1 cellular context compared by ENCODE assay signal in genomic region chr19:55210120-55210493, GRCh38.
TF ChIP-seq lines count a peak whose summit lies in the region.

No MANE protein-coding gene starts in this region.

TF ChIP-seq in HepG2, 621 proteins besides CTCF, POLR2A, EP300 and RAD21 (continued from another document and continues in another):
- TF ChIP-seq, protein P1, sequence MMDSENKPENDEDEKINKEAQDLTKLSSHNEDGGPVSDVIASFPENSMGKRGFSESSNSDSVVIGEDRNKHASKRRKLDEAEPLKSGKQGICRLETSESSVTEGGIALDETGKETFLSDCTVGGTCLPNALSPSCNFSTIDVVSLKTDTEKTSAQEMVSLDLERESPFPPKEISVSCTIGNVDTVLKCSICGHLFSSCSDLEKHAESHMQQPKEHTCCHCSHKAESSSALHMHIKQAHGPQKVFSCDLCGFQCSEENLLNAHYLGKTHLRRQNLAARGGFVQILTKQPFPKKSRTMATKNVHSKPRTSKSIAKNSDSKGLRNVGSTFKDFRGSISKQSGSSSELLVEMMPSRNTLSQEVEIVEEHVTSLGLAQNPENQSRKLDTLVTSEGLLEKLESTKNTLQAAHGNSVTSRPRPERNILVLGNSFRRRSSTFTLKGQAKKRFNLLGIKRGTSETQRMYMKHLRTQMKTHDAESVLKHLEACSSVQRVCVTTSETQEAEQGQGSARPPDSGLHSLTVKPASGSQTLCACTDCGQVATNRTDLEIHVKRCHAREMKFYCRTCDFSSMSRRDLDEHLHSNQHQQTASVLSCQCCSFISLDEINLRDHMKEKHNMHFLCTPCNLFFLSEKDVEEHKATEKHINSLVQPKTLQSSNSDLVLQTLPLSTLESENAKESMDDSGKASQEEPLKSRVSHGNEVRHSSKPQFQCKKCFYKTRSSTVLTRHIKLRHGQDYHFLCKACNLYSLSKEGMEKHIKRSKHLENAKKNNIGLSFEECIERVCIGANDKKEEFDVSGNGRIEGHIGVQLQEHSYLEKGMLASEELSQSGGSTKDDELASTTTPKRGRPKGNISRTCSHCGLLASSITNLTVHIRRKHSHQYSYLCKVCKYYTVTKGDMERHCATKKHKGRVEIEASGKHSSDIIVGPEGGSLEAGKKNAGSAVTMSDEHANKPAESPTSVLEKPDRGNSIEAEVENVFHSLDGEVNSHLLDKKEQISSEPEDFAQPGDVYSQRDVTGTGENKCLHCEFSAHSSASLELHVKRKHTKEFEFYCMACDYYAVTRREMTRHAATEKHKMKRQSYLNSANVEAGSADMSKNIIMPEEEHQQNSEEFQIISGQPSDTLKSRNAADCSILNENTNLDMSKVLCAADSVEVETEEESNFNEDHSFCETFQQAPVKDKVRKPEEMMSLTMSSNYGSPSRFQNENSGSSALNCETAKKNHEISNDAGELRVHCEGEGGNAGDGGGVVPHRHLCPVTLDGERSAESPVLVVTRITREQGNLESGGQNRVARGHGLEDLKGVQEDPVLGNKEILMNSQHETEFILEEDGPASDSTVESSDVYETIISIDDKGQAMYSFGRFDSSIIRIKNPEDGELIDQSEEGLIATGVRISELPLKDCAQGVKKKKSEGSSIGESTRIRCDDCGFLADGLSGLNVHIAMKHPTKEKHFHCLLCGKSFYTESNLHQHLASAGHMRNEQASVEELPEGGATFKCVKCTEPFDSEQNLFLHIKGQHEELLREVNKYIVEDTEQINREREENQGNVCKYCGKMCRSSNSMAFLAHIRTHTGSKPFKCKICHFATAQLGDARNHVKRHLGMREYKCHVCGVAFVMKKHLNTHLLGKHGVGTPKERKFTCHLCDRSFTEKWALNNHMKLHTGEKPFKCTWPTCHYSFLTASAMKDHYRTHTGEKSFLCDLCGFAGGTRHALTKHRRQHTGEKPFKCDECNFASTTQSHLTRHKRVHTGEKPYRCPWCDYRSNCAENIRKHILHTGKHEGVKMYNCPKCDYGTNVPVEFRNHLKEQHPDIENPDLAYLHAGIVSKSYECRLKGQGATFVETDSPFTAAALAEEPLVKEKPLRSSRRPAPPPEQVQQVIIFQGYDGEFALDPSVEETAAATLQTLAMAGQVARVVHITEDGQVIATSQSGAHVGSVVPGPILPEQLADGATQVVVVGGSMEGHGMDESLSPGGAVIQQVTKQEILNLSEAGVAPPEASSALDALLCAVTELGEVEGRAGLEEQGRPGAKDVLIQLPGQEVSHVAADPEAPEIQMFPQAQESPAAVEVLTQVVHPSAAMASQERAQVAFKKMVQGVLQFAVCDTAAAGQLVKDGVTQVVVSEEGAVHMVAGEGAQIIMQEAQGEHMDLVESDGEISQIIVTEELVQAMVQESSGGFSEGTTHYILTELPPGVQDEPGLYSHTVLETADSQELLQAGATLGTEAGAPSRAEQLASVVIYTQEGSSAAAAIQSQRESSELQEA (CRISPR knock-in tag; IDR thresholded peaks at IDR 0.05; ENCODE audit: not compliant biosample characterization) = no peak
- TF ChIP-seq FOSL2 (CRISPR knock-in tag; IDR thresholded peaks at IDR 0.05) (peak; percentile 88), ZNF224 (CRISPR knock-in tag; IDR thresholded peaks at IDR 0.05) (no peak), HOXA5 (CRISPR knock-in tag; IDR thresholded peaks at IDR 0.05) (no peak), JARID2 (CRISPR knock-in tag; IDR thresholded peaks at IDR 0.05; ENCODE audit: insufficient replicate concordance) (no peak), JUNB (CRISPR knock-in tag; IDR thresholded peaks at IDR 0.05; ENCODE audit: borderline replicate concordance) (0 out of 2 replicates have a peak, but pooled peaks have one; percentile 62), ZNF441 (CRISPR knock-in tag; IDR thresholded peaks at IDR 0.05; ENCODE audit: borderline replicate concordance) (no peak), ZFX (CRISPR knock-in tag; IDR thresholded peaks at IDR 0.05; ENCODE audit: low read depth) (no peak), PAWR (CRISPR knock-in tag; IDR thresholded peaks at IDR 0.05; ENCODE audit: borderline replicate concordance) (no peak), ZNF343 (CRISPR knock-in tag; IDR thresholded peaks at IDR 0.05) (no peak), SP2 (CRISPR knock-in tag; IDR thresholded peaks at IDR 0.05) (no peak), ZNF747 (CRISPR knock-in tag; IDR thresholded peaks at IDR 0.05; ENCODE audit: borderline replicate concordance) (no peak), ZNF563 (CRISPR knock-in tag; IDR thresholded peaks at IDR 0.05) (no peak), ELF1 (CRISPR knock-in tag; IDR thresholded peaks at IDR 0.05) (peak; percentile 36; the same call in 1 of the 2 replicates), DNMT3B (CRISPR knock-in tag; conservative IDR thresholded peaks at IDR 0.05) (no peak), ZNF713 (CRISPR knock-in tag; IDR thresholded peaks at IDR 0.05) (no peak), ZNF772 (CRISPR knock-in tag; IDR thresholded peaks at IDR 0.05) (no peak), SRSF9 (IDR thresholded peaks at IDR 0.05; ENCODE audit: borderline replicate concordance, insufficient read depth, low read depth, low read length, poor library complexity, severe bottlenecking) (no peak), FOXA1 (IDR thresholded peaks at IDR 0.05) (no peak), FOXA1 (CRISPR knock-in tag; IDR thresholded peaks at IDR 0.05) (peak; percentile 58), TAF1 (CRISPR knock-in tag; IDR thresholded peaks at IDR 0.05) (no peak), ZNF672 (CRISPR knock-in tag; IDR thresholded peaks at IDR 0.05) (no peak), ZNF432 (CRISPR knock-in tag; IDR thresholded peaks at IDR 0.05; ENCODE audit: borderline replicate concordance) (no peak), ZNF543 (CRISPR knock-in tag; IDR thresholded peaks at IDR 0.05) (no peak), ZNF33B (CRISPR knock-in tag; IDR thresholded peaks at IDR 0.05) (no peak), ZBTB43 (CRISPR knock-in tag; conservative IDR thresholded peaks at IDR 0.05) (no peak), SMAD1 (CRISPR knock-in tag; IDR thresholded peaks at IDR 0.05; ENCODE audit: borderline replicate concordance, low read depth) (no peak), ZNF512B (CRISPR knock-in tag; IDR thresholded peaks at IDR 0.05; ENCODE audit: borderline replicate concordance) (no peak), ZBTB3 (CRISPR knock-in tag; IDR thresholded peaks at IDR 0.05; ENCODE audit: borderline replicate concordance, low read depth) (no peak), ZNF550 (CRISPR knock-in tag; IDR thresholded peaks at IDR 0.05; ENCODE audit: borderline replicate concordance) (no peak), ZBTB4 (CRISPR knock-in tag; IDR thresholded peaks at IDR 0.05; ENCODE audit: borderline replicate concordance) (no peak), ATAD3A (CRISPR knock-in tag; IDR thresholded peaks at IDR 0.05) (no peak), ZNF430 (CRISPR knock-in tag; IDR thresholded peaks at IDR 0.05) (0 out of 2 replicates have a peak, but pooled peaks have one; percentile 61), FOXP4 (CRISPR knock-in tag; IDR thresholded peaks at IDR 0.05) (peak; percentile 52), GATA4 (IDR thresholded peaks at IDR 0.05; ENCODE audit: borderline replicate concordance, low read depth) (0 out of 2 replicates have a peak, but pooled peaks have one; percentile 24), FOXP1 (IDR thresholded peaks at IDR 0.05) (no peak), FOXP1 (CRISPR knock-in tag; IDR thresholded peaks at IDR 0.05) (peak; percentile 78; the same call in 1 of the 2 replicates), ZMAT3 (CRISPR knock-in tag; conservative IDR thresholded peaks at IDR 0.05) (no peak), NCOA5 (CRISPR knock-in tag; IDR thresholded peaks at IDR 0.05) (no peak), SUZ12 (IDR thresholded peaks at IDR 0.05; ENCODE audit: low read depth, low read length) (no peak), HHEX (CRISPR knock-in tag; IDR thresholded peaks at IDR 0.05) (no peak), TGIF2 (CRISPR knock-in tag; IDR thresholded peaks at IDR 0.05) (0 out of 2 replicates have a peak, but pooled peaks have one; percentile 16), STAG1 (CRISPR knock-in tag; IDR thresholded peaks at IDR 0.05) (no peak), ZEB1 (IDR thresholded peaks at IDR 0.05; ENCODE audit: insufficient replicate concordance, low read depth) (peak; percentile 73), ZSCAN20 (CRISPR knock-in tag; IDR thresholded peaks at IDR 0.05; ENCODE audit: borderline replicate concordance) (no peak)
- TF ChIP-seq, protein P2, sequence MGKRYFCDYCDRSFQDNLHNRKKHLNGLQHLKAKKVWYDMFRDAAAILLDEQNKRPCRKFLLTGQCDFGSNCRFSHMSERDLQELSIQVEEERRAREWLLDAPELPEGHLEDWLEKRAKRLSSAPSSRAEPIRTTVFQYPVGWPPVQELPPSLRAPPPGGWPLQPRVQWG (CRISPR knock-in tag; IDR thresholded peaks at IDR 0.05; ENCODE audit: borderline replicate concordance, low read depth) = no peak
- TF ChIP-seq, protein P3, sequence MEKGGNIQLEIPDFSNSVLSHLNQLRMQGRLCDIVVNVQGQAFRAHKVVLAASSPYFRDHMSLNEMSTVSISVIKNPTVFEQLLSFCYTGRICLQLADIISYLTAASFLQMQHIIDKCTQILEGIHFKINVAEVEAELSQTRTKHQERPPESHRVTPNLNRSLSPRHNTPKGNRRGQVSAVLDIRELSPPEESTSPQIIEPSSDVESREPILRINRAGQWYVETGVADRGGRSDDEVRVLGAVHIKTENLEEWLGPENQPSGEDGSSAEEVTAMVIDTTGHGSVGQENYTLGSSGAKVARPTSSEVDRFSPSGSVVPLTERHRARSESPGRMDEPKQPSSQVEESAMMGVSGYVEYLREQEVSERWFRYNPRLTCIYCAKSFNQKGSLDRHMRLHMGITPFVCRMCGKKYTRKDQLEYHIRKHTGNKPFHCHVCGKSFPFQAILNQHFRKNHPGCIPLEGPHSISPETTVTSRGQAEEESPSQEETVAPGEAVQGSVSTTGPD (CRISPR knock-in tag; IDR thresholded peaks at IDR 0.05) = no peak
- TF ChIP-seq, protein P4, sequence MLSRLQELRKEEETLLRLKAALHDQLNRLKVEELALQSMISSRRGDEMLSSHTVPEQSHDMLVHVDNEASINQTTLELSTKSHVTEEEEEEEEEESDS (CRISPR knock-in tag; IDR thresholded peaks at IDR 0.05; ENCODE audit: borderline replicate concordance) = no peak
- TF ChIP-seq, protein P5, sequence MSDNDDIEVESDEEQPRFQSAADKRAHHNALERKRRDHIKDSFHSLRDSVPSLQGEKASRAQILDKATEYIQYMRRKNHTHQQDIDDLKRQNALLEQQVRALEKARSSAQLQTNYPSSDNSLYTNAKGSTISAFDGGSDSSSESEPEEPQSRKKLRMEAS (IDR thresholded peaks at IDR 0.05) = no peak
